8 cellular contexts compared by ENCODE assay signal in genomic region chr10:104329754-104330153, GRCh38. TPM values are rescaled to one million over a fixed set of nuclear protein-coding genes. Genes with fewer than 3 reads are reported as not detected.
DNase-seq lines count a peak whose midpoint lies in the region; ATAC-seq and TF ChIP-seq lines count a peak whose summit lies in the region.

No MANE protein-coding gene starts in this region.

- H3K27ac Mint-ChIP-seq in T-cell, result peak overlapping the region; percentile 92 to 98

- intact Hi-C loops in sigmoid colon (cut with DNase I), result loop anchor here (10.0 kb wide), 1 partner anchor 445 kb away; no protein-coding TSS in a partner anchor

- no peaks in the 10 kb centered on the region for H3K36me3 ChIP-seq in sigmoid colon
- H3K36me3 ChIP-seq in SJCRH30, result no peaks in the 10 kb centered on the region

- DNase-seq in GM04503 (ENCODE audit: low read depth), result peak; percentile 89
- DNase-seq in T-cell, result no peak
- peak; percentile 96 for DNase-seq in fibroblast of mammary gland (ENCODE audit: low read depth)
- peak; percentile 64 for DNase-seq in sigmoid colon
- no peak for DNase-seq in GDM1 (lab: John Stamatoyannopoulos, UW)
- no peak for DNase-seq in NCI-H1417 treated with DMSO at 0.1 percent for 48 hours (lab: John Stamatoyannopoulos, UW)
- DNase-seq in SJCRH30, result no peak
- no peak for DNase-seq in NCI-H82 (lab: John Stamatoyannopoulos, UW)

- H3K4me1 ChIP-seq in sigmoid colon, result peaks cover 0 to 100% (median 100%) of the 10 kb centered on the region in 4 donors
- H3K4me1 ChIP-seq in SJCRH30, result no peaks in the 10 kb centered on the region

- ATAC-seq in T-cell (replicated peaks in 1 of 4), result peak in 1 of 4 experiments; percentile 0

- peaks cover 99 to 100% (median 100%) of the 10 kb centered on the region in 3 donors for H3K4me1 Mint-ChIP-seq in T-cell

- no peaks in the 10 kb centered on the region for H3K27me3 ChIP-seq in sigmoid colon
- no peaks in the 10 kb centered on the region for H3K27me3 ChIP-seq in SJCRH30

- H3K4me3 ChIP-seq in fibroblast of mammary gland (ENCODE audit: control insufficient read depth, low read depth, low read length) (no peak overlapping the region), sigmoid colon (no peak overlapping the region), SJCRH30 (no peak overlapping the region)

- TF ChIP-seq CTCF in fibroblast of mammary gland (conservative IDR thresholded peaks at IDR 0.05; ENCODE audit: control insufficient read depth, insufficient read depth, low read depth, low read length) (no peak), sigmoid colon (IDR thresholded peaks at IDR 0.05) (no peak)

- peak overlapping the region in 2 of 3 donors; percentile 70 to 85 for H3K4me3 Mint-ChIP-seq in T-cell

- TF ChIP-seq POLR2A in sigmoid colon (IDR thresholded peaks at IDR 0.05), result no peak

- CTCF ChIA-PET in T-cell (lab: Charles Lee), result interaction anchor here (0.6 to 3.5 kb wide), 6 partner anchors 9 to 1934 kb away, joined by 4 to 15 read pairs (median 7); partner anchors contain the start of genes ITPRIP (in 1 of the 2) and NFKB2 (in 1 of the 2)

- H3K27me3 Mint-ChIP-seq in T-cell, result no peaks in the 10 kb centered on the region

- peaks cover 19% of the 10 kb centered on the region for H3K36me3 Mint-ChIP-seq in T-cell

- TF ChIP-seq EP300 in sigmoid colon (IDR thresholded peaks at IDR 0.05), result no peak

- H3K27ac ChIP-seq in sigmoid colon, result peak overlapping the region; percentile 78 to 99 (median 96)
- no peak overlapping the region for H3K27ac ChIP-seq in SJCRH30

- H3K9me3 ChIP-seq in sigmoid colon, result no peaks in the 10 kb centered on the region
- H3K9me3 ChIP-seq in SJCRH30 (replicated peaks), result no peaks in the 10 kb centered on the region

- POLR2A ChIA-PET in T-cell (lab: Charles Lee), result interaction anchor here in 1 of 2 donors (0.7 to 1.7 kb wide), 5 partner anchors 9 to 58 kb away, joined by 3 to 21 read pairs (median 3); partner anchors contain the start of gene ITPRIP

- H3K9me3 Mint-ChIP-seq in T-cell, result no peaks in the 10 kb centered on the region

- 72 to 84% methylated on average over 3 of the region's 3 CpGs for WGBS in sigmoid colon, 2 donors

RNA-seq across cellular contexts. Expression of gene ITPRIP, which starts 8.5 kb away (rescaled TPM):
- total RNA-seq in T-cell (10 to 100 TPM; 16.9 to 98.5 (median 25.0) TPM), sigmoid colon (10 to 100 TPM; 11.4 to 22.4 (median 15.3) TPM)
- 1 to 10 TPM; 1.2 to 8.6 (median 1.6) TPM for polyA plus RNA-seq in sigmoid colon
- total RNA-seq in SJCRH30 (2014; rRNA removed; shearing (Covaris generic)), result 4.9 and 5.3 TPM in 2 replicates

RNA-seq across cellular contexts. Expression of gene CFAP58, which starts 23.9 kb away (rescaled TPM):
- total RNA-seq in T-cell (not detected), sigmoid colon (1 to 10 TPM in 1 of 4 donors, under 1 TPM in 3; 0.36 to 1.1 (median 0.61) TPM)
- under 1 TPM in 1 of 3 donors, not detected in 2; 0.09 TPM for polyA plus RNA-seq in sigmoid colon
- 0.08 TPM in 1 of 2 replicates, not detected in the other for total RNA-seq in SJCRH30 (2014; rRNA removed; shearing (Covaris generic))

Comparison
In these comparisons a context has a peak if more than half of its experiments do, and no peak if none do; other contexts are left out.
1. DNase-seq: peak in GM04503 (single experiment), fibroblast of mammary gland (single experiment) and sigmoid colon (single experiment); none in T-cell (0 of 34), GDM1 (single experiment), NCI-H1417 treated with DMSO at 0.1 percent for 48 hours (single experiment), SJCRH30 (0 of 2) and NCI-H82 (single experiment).